8 cellular contexts compared by ENCODE assay signal in the genomic region with DNA sequence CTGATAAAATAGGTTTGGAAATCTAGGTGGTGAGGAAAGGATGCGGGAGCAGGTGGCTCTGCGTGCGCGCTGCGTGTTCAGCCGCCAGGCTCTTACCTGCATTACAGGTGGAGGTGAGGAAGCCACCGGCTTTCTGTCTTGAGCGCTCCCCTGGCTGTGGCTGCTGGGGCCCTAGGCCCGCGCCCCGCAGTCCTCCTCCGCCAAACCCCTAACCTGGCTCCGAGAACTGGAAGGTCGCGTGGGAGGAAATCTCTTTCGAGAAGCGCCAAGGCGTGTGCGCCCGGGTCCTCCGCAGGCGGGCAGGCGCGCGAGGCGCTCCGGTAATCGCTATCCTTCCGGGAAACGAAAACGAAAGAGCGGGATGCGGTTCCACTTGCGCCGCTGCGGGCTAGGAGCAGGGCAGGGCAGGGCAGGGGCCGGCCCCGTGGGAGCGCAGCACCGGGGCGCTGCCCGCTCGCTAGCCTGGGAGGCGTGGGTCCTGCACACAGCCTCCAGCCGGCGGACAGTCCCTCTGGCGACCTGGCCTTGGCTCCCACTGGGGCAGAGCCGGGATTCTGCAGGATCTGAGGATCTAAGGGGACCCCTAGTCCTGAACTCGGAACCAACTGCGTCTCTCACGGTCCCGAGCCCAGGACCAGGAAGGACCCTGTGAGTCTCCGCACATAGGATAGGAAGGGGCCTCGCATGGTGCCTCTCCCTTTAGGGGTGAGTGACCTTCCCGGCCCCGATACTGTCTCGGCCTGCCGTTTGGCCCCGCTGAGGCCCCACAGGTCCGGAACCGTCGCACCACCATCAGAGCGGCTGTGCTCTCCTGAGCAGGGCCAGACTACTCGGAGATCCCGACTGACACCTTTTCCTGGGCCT. TPM values are rescaled to one million over a fixed set of nuclear protein-coding genes. Genes with fewer than 3 reads are reported as not detected.
DNase-seq lines count a peak whose midpoint lies in the region; ATAC-seq and TF ChIP-seq lines count a peak whose summit lies in the region.

ETV7 (minus strand) TSS at position 230 of the 864 bp plus-strand sequence; CDS start at position 102, 128 bp downstream.

- peak; percentile 35 to 56 for TF ChIP-seq POLR2A in Peyer's patch (IDR thresholded peaks at IDR 0.05)

- WGBS in iPS DF 6.9 (ENCODE audit: insufficient coverage, insufficient read length): no CpG with 5 or more reads among the region's 65 CpGs

- peaks cover 0 to 12% (median 4%) of the 10 kb centered on the region in 4 donors for H3K4me1 ChIP-seq in Peyer's patch
- peaks cover 8% of the 10 kb centered on the region for H3K4me1 ChIP-seq in adipocyte (ENCODE audit: control insufficient read depth, insufficient read depth, low read length)
- no peaks in the 10 kb centered on the region for H3K4me1 ChIP-seq in iPS DF 6.9 (ENCODE audit: control insufficient read depth, insufficient read depth, low read length)

- H3K9me3 ChIP-seq in Peyer's patch: no peaks in the 10 kb centered on the region
- no peaks in the 10 kb centered on the region for H3K9me3 ChIP-seq in adipocyte (ENCODE audit: control insufficient read depth, low read length)
- H3K9me3 ChIP-seq in iPS DF 6.9 (ENCODE audit: control insufficient read depth, insufficient read depth, low read length): no peaks in the 10 kb centered on the region

- ATAC-seq in GM18858 (IDR thresholded peaks at IDR 0.05; ENCODE audit: unreplicated experiment) (no peak), GM21423 (IDR thresholded peaks at IDR 0.05; ENCODE audit: unreplicated experiment) (no peak)

- no peaks in the 10 kb centered on the region for H3K36me3 ChIP-seq in Peyer's patch
- H3K36me3 ChIP-seq in adipocyte (ENCODE audit: control insufficient read depth, insufficient read depth, low read length, severe bottlenecking): no peaks in the 10 kb centered on the region
- H3K36me3 ChIP-seq in iPS DF 6.9 (ENCODE audit: control insufficient read depth, insufficient read depth, low read length): no peaks in the 10 kb centered on the region

- DNase-seq in GM10248 (ENCODE audit: extremely low spot score) (peak; percentile 67), Peyer's patch (peak in 2 of 3 donors; percentile 76 to 84), adipocyte (ENCODE audit: low read depth) (peak; percentile 67), iPS DF 6.9 (ENCODE audit: low read depth, low spot score) (no peak), NK-92 (lab: John Stamatoyannopoulos, UW; ENCODE audit: unreplicated experiment) (no peak)

- no peak for TF ChIP-seq CTCF in GM10248 (IDR thresholded peaks at IDR 0.05; ENCODE audit: control extremely low read depth, extremely low read depth, low read depth, missing control alignments)
- peak in 3 of 6 experiments; percentile 14 to 32 (median 21) for TF ChIP-seq CTCF in Peyer's patch (IDR thresholded peaks at IDR 0.05)

- CTCF ChIA-PET in GM10248 (lab: Yijun Ruan, JAX): interaction anchor here (1.0 to 1.4 kb wide), 2 partner anchors 7 to 23 kb away, joined by 3 read pairs; no protein-coding TSS in a partner anchor

- peak within 1 kb of the TSS; percentile 45 to 78 (median 68) for H3K4me3 ChIP-seq in Peyer's patch
- H3K4me3 ChIP-seq in adipocyte (ENCODE audit: low read length): peak within 1 kb of the TSS; percentile 85
- H3K4me3 ChIP-seq in iPS DF 6.9 (ENCODE audit: low read length): peak within 1 kb of the TSS; percentile 49; the same call in 1 of the 2 replicates
- H3K4me3 ChIP-seq in skin epidermis: peak within 1 kb of the TSS; percentile 38 to 63 (median 59)

- peak within 1 kb of the TSS; percentile 58 to 79 (median 60) for H3K27ac ChIP-seq in Peyer's patch
- H3K27ac ChIP-seq in iPS DF 6.9 (ENCODE audit: low read length): no peak within 1 kb of the TSS
- H3K27ac ChIP-seq in skin epidermis: peak within 1 kb of the TSS in 20 of 21 experiments; percentile 0 to 86 (median 75)

- H3K9ac ChIP-seq in adipocyte (ENCODE audit: low read length): peak within 1 kb of the TSS; percentile 82

- POLR2A ChIA-PET in GM10248 (lab: Yijun Ruan, JAX): no interaction called here

- H3K27me3 ChIP-seq in Peyer's patch (no peaks in the 10 kb centered on the region), adipocyte (replicated peaks; ENCODE audit: control insufficient read depth, insufficient read depth, low read length) (no peaks in the 10 kb centered on the region), iPS DF 6.9 (ENCODE audit: control insufficient read depth, insufficient read depth, low read length) (peaks cover 29% of the 10 kb centered on the region)

RNA-seq across cellular contexts. Expression of gene ETV7, which starts in this region (rescaled TPM):
- 10 to 100 TPM in 2 of 4 donors, 1 to 10 TPM in 2; 3.3 to 12.1 (median 9.9) TPM for total RNA-seq in Peyer's patch

Comparison
In these comparisons a context has a peak if more than half of its experiments do, and no peak if none do; other contexts are left out.
1. DNase-seq: peak in GM10248 (single experiment), Peyer's patch (2 of 3) and adipocyte (single experiment); none in iPS DF 6.9 (single experiment) and NK-92 (single experiment).
2. Peak in every context shown above with its lines, with median percentiles within 50 percentile points of each other: H3K4me3 ChIP-seq.